In the genomic region with DNA sequence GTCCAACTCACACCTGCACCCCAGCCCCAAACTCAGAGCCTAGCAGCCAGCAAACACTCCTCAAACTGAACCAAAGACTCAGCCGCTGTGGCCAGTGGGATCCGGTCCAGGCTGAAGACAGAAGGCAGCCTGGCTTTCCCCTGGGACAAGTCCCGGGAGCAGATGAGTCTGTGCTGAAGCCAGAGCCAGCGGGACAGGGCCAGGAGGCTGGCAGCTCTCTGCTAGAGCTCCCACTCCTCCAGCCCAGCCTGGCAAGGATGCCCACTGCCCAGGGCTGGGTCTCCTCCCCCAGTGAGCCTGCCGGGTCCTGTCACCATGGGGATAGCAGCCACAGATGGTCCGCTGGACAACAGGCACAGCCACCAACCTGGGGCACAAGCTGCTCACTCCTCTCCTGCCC, we compare ENCODE assay signal across 14 cellular contexts. TPM values are rescaled to one million over a fixed set of nuclear protein-coding genes. Genes with fewer than 3 reads are reported as not detected.
DNase-seq lines count a peak whose midpoint lies in the region; ATAC-seq, FAIRE-seq and TF ChIP-seq lines count a peak whose summit lies in the region.
"Had no signal": no experiment of that assay in that cellular context is flagged by ENCODE, and none has a peak within 500 bp of the region (broad histone marks: within the 10 kb centered on the region; RNA-seq: fewer than 3 reads in every experiment).

No MANE protein-coding gene starts in this region.

- DNase-seq in IMR-90 (no peak), HepG2 (ENCODE audit: low spot score) (no peak), natural killer cell (no peak), NCI-H748 treated with DMSO at 0.1 percent for 48 hours (lab: John Stamatoyannopoulos, UW) (no peak), mesendoderm (no peak)
- DNase-seq in stimulated activated CD4-positive, alpha-beta T cell treated with anti-CD3 and anti-CD28 coated beads, Interleukin-12 subunit alpha, Interleukin-12 subunit beta, amount 100 ng/mL, for 4 hours: no peak
- DNase-seq: activated T-cell treated with anti-CD3 and anti-CD28 coated beads, Interleukin-2, amount 50 U/mL, for 4 hours; DMS153; foreskin keratinocyte; NCI-H2227 treated with DMSO at 0.1 percent for 48 hours; stimulated activated naive B cell treated with anti-CD40 and anti-IgM and Interleukin-4, amounts not matched to agents 10 μg/mL and 1 μg/mL and 100 μg/mL, for 72 hours had no signal

- no peak overlapping the region for H2BK20ac ChIP-seq in IMR-90 (ENCODE audit: low read depth, low read length)

- H3K23ac ChIP-seq in IMR-90 (ENCODE audit: low read depth, low read length) (no peak overlapping the region), mesendoderm (ENCODE audit: low read length) (no peak overlapping the region)

- H3K27me3 Mint-ChIP-seq in natural killer cell (ENCODE audit: low read depth in 2 of 2): no peaks in the 10 kb centered on the region

- H3K36me3 ChIP-seq in IMR-90 (ENCODE audit: control insufficient read depth, insufficient read depth, low read length): no peaks in the 10 kb centered on the region
- no peaks in the 10 kb centered on the region for H3K36me3 ChIP-seq in HepG2 (replicated peaks in 1 of 2; ENCODE audit: control insufficient read depth in 1 of 2, insufficient read depth in 2 of 2, low read length in 2 of 2)
- no peaks in the 10 kb centered on the region for H3K36me3 ChIP-seq in subcutaneous abdominal adipose tissue (ENCODE audit: control insufficient read depth in 5 of 5, insufficient read depth in 5 of 5, low read length in 5 of 5)
- H3K36me3 ChIP-seq in mesendoderm (ENCODE audit: control insufficient read depth, insufficient read depth, low read length): no peaks in the 10 kb centered on the region
- H3K36me3 ChIP-seq: cardiac muscle cell had no signal

- H3K4me1 Mint-ChIP-seq in natural killer cell: peaks cover 9 to 31% of the 10 kb centered on the region in 2 donors

- H4K91ac ChIP-seq in IMR-90 (ENCODE audit: insufficient read depth, low read depth, low read length): peak overlapping the region; percentile 49

- H3K4me3 ChIP-seq in IMR-90 (ENCODE audit: insufficient read depth, low read depth, low read length) (no peak overlapping the region), HepG2 (replicated peaks in 1 of 3; ENCODE audit: insufficient read depth in 1 of 3, low read depth in 2 of 3, low read length in 3 of 3) (no peak overlapping the region), subcutaneous abdominal adipose tissue (ENCODE audit: low read depth in 1 of 5, low read length in 5 of 5) (no peak overlapping the region), mesendoderm (ENCODE audit: low read length) (no peak overlapping the region)
- H3K4me3 ChIP-seq: cardiac muscle cell had no signal

- H2BK5ac ChIP-seq in IMR-90 (ENCODE audit: low read depth, low read length, poor library complexity, severe bottlenecking) (no peak overlapping the region), mesendoderm (ENCODE audit: low read length) (no peak overlapping the region)

- H3K27me3 ChIP-seq in IMR-90 (ENCODE audit: control insufficient read depth, insufficient read depth, low read length) (no peaks in the 10 kb centered on the region), HepG2 (ENCODE audit: control insufficient read depth in 1 of 2, insufficient read depth in 2 of 2, low read length in 2 of 2) (peaks cover 4 to 34% of the 10 kb centered on the region in 2 experiments), subcutaneous abdominal adipose tissue (ENCODE audit: control insufficient read depth in 5 of 5, insufficient read depth in 4 of 5, low read length in 5 of 5) (no peaks in the 10 kb centered on the region), mesendoderm (ENCODE audit: insufficient read depth, low read length, poor library complexity) (no peaks in the 10 kb centered on the region)
- H3K27me3 ChIP-seq: cardiac muscle cell had no signal

- TF ChIP-seq RAD21 in IMR-90 (IDR thresholded peaks at IDR 0.05; ENCODE audit: low read length): no peak
- TF ChIP-seq RAD21 in HepG2 (CRISPR knock-in tag; IDR thresholded peaks at IDR 0.05): no peak

- H3K4me1 ChIP-seq in IMR-90 (ENCODE audit: control insufficient read depth, insufficient read depth, low read length) (peaks cover 21% of the 10 kb centered on the region), HepG2 (ENCODE audit: insufficient read depth, low read length) (peaks cover 6% of the 10 kb centered on the region), subcutaneous abdominal adipose tissue (ENCODE audit: control insufficient read depth in 5 of 5, insufficient read depth in 5 of 5, low read length in 5 of 5) (peaks cover 16 to 48% (median 42%) of the 10 kb centered on the region in 5 donors), mesendoderm (ENCODE audit: control insufficient read depth, low read depth, low read length) (no peaks in the 10 kb centered on the region)
- H3K4me1 ChIP-seq: foreskin keratinocyte had no signal

- H4K8ac ChIP-seq in IMR-90 (ENCODE audit: low read depth in 2 of 2, low read length in 2 of 2): peak overlapping the region; percentile 62 to 70; a peak in 2 of 4 replicates
- no peak overlapping the region for H4K8ac ChIP-seq in mesendoderm (ENCODE audit: low read depth, low read length)

- no peaks in the 10 kb centered on the region; the same call in 1 of the 2 replicates for H3K9me1 ChIP-seq in IMR-90 (ENCODE audit: insufficient read depth, low read length)

- H4K20me1 ChIP-seq in IMR-90 (ENCODE audit: insufficient read depth, low read length) (no peaks in the 10 kb centered on the region; the same call in 1 of the 2 replicates), HepG2 (ENCODE audit: insufficient read depth, low read length) (no peaks in the 10 kb centered on the region)

- TF ChIP-seq EP300 in HepG2 (IDR thresholded peaks at IDR 0.05; ENCODE audit: low read depth in 2 of 2, low read length in 2 of 2) (no peak), HepG2 (CRISPR knock-in tag; IDR thresholded peaks at IDR 0.05; ENCODE audit: borderline replicate concordance) (no peak)

- in situ Hi-C loops in IMR-90 (cut with MboI; ENCODE audit: low sequenced_read_pairs) (no loop called here), HepG2 (cut with HindIII; ENCODE audit: extremely low pct_ligation_motif_present, low pct_unique_long_range_greater_than_20kb) (no loop called here)

- no peaks in the 10 kb centered on the region for H3K9me3 Mint-ChIP-seq in natural killer cell
- H3K9me3 Mint-ChIP-seq: activated T-cell treated with anti-CD3 and anti-CD28 coated beads, Interleukin-2, amount 50 U/mL, for 4 hours; stimulated activated naive B cell treated with anti-CD40 and anti-IgM and Interleukin-4, amounts not matched to agents 10 μg/mL and 1 μg/mL and 100 μg/mL, for 72 hours had no signal

- H2BK15ac ChIP-seq in IMR-90 (ENCODE audit: low read depth, low read length): peak overlapping the region; percentile 50; the same call in 1 of the 3 replicates
- no peak overlapping the region for H2BK15ac ChIP-seq in mesendoderm (replicated peaks; ENCODE audit: low read depth)

- intact Hi-C loops in IMR-90 (cut with micrococcal nuclease): no loop called here
- intact Hi-C loops in HepG2 (cut with micrococcal nuclease; ENCODE audit: unreplicated experiment): no loop called here
- intact Hi-C loops in natural killer cell (cut with micrococcal nuclease): no loop called here

- H2AK5ac ChIP-seq in IMR-90 (ENCODE audit: low read depth, low read length) (no peak overlapping the region), mesendoderm (ENCODE audit: low read length) (no peak overlapping the region)

- no peak for TF ChIP-seq CTCF in IMR-90 (conservative IDR thresholded peaks at IDR 0.05; ENCODE audit: low read depth, low read length)
- TF ChIP-seq CTCF in HepG2 (CRISPR knock-in tag; IDR thresholded peaks at IDR 0.05): no peak
- no peak for TF ChIP-seq CTCF in natural killer cell (IDR thresholded peaks at IDR 0.05)

- H2BK120ac ChIP-seq in IMR-90 (ENCODE audit: low read depth, low read length) (peak overlapping the region; percentile 19; the same call in 1 of the 2 replicates), mesendoderm (ENCODE audit: low read depth, low read length) (no peak overlapping the region)

- dilution Hi-C loops in IMR-90 (cut with HindIII; ENCODE audit: low sequenced_read_pairs, unreplicated experiment): no loop called here

- POLR2A ChIA-PET in IMR-90 (lab: Charles Lee; ENCODE audit: unreplicated experiment) (no interaction called here), HepG2 (lab: Yijun Ruan, JAX) (no interaction called here)

- no peaks in the 10 kb centered on the region for H3K79me2 ChIP-seq in HepG2 (ENCODE audit: insufficient read depth, low read length)
- no peaks in the 10 kb centered on the region for H3K79me2 ChIP-seq in mesendoderm (ENCODE audit: control insufficient read depth, insufficient read depth, low read length)

- no peak overlapping the region for H3K4me3 Mint-ChIP-seq in natural killer cell
- H3K4me3 Mint-ChIP-seq: activated T-cell treated with anti-CD3 and anti-CD28 coated beads, Interleukin-2, amount 50 U/mL, for 4 hours; stimulated activated naive B cell treated with anti-CD40 and anti-IgM and Interleukin-4, amounts not matched to agents 10 μg/mL and 1 μg/mL and 100 μg/mL, for 72 hours had no signal

- H3K18ac ChIP-seq in IMR-90 (ENCODE audit: low read depth, low read length) (no peak overlapping the region; the same call in 1 of the 2 replicates), mesendoderm (ENCODE audit: low read length) (no peak overlapping the region)

- H3K9me3 ChIP-seq in IMR-90 (ENCODE audit: control insufficient read depth, insufficient read depth, low read length): no peaks in the 10 kb centered on the region
- H3K9me3 ChIP-seq in HepG2 (ENCODE audit: low read length): no peaks in the 10 kb centered on the region
- no peaks in the 10 kb centered on the region for H3K9me3 ChIP-seq in subcutaneous abdominal adipose tissue (ENCODE audit: control insufficient read depth in 5 of 5, low read length in 5 of 5)

- BruUV-seq in IMR-90 (replicated peaks; lab: Mats Ljungman, UMichigan) (no TSS peak), HepG2 (replicated peaks; lab: Mats Ljungman, UMichigan) (no TSS peak)

- H3K79me1 ChIP-seq in IMR-90 (ENCODE audit: low read depth in 1 of 2, low read length in 2 of 2) (no peaks in the 10 kb centered on the region), mesendoderm (ENCODE audit: low read length) (no peaks in the 10 kb centered on the region)

- WGBS in IMR-90 (ENCODE audit: extremely low coverage in 2 of 2, insufficient read length in 1 of 2), 2 experiments: 68% methylated on average over 4 of the region's 6 CpGs; no CpG with 5 or more reads in 1 of the 2 experiments
- WGBS in HepG2 (ENCODE audit: low lambda C conversion rate): 10% methylated on average over 4 of the region's 6 CpGs
- no CpG with 5 or more reads among the region's 6 CpGs for WGBS in mesendoderm (ENCODE audit: extremely low coverage, insufficient coverage, low lambda C conversion rate)

- FAIRE-seq in HepG2 (lab: Jason Lieb, UNC): no peak

- peak; percentile 44 for ATAC-seq in IMR-90 (ENCODE audit: low read depth)
- ATAC-seq in HepG2: peak; percentile 43
- no peak for ATAC-seq in natural killer cell
- ATAC-seq: activated T-cell treated with anti-CD3 and anti-CD28 coated beads, Interleukin-2, amount 50 U/mL, for 4 hours; foreskin keratinocyte; stimulated activated naive B cell treated with anti-CD40 and anti-IgM and Interleukin-4, amounts not matched to agents 10 μg/mL and 1 μg/mL and 100 μg/mL, for 72 hours had no signal

- peak overlapping the region; percentile 24 for H2AK9ac ChIP-seq in IMR-90 (replicated peaks; ENCODE audit: low read depth, low read length, poor library complexity)

- H3K56ac ChIP-seq in IMR-90 (ENCODE audit: extremely low read depth, insufficient read depth, low read length) (no peak overlapping the region), mesendoderm (ENCODE audit: low read length) (no peak overlapping the region)

- H3K4me2 ChIP-seq in IMR-90 (ENCODE audit: low read depth, low read length) (no peak overlapping the region), HepG2 (ENCODE audit: low read depth, low read length) (no peak overlapping the region), mesendoderm (ENCODE audit: low read length) (no peak overlapping the region)

- peak overlapping the region; percentile 9; the same call in 1 of the 2 replicates for H3K27ac ChIP-seq in IMR-90 (ENCODE audit: insufficient read depth, low read length)
- peak overlapping the region; percentile 14 for H3K27ac ChIP-seq in cingulate gyrus (ENCODE audit: low read depth, low read length)
- H3K27ac ChIP-seq in HepG2 (ENCODE audit: extremely low read length, insufficient read depth, low read length): no peak overlapping the region
- H3K27ac ChIP-seq in subcutaneous abdominal adipose tissue (ENCODE audit: low read depth, low read length): peak overlapping the region; percentile 32
- H3K27ac ChIP-seq in mesendoderm (ENCODE audit: low read depth, low read length): no peak overlapping the region
- H3K27ac ChIP-seq: cardiac muscle cell, foreskin keratinocyte had no signal

- H3K36me3 Mint-ChIP-seq in natural killer cell: no peaks in the 10 kb centered on the region
- H3K36me3 Mint-ChIP-seq: stimulated activated naive B cell treated with anti-CD40 and anti-IgM and Interleukin-4, amounts not matched to agents 10 μg/mL and 1 μg/mL and 100 μg/mL, for 72 hours had no signal

- TF ChIP-seq POLR2A in IMR-90 (IDR thresholded peaks at IDR 0.05; ENCODE audit: low read depth, low read length): no peak
- TF ChIP-seq POLR2A in HepG2 (IDR thresholded peaks at IDR 0.05; ENCODE audit: insufficient read depth in 1 of 2, low read depth in 2 of 2, low read length in 2 of 2): no peak

- H4K5ac ChIP-seq in IMR-90 (ENCODE audit: low read depth, low read length) (no peak overlapping the region; the same call in 1 of the 2 replicates), mesendoderm (ENCODE audit: low read length) (no peak overlapping the region)

- no peak overlapping the region for H3K27ac Mint-ChIP-seq in natural killer cell
- H3K27ac Mint-ChIP-seq: stimulated activated naive B cell treated with anti-CD40 and anti-IgM and Interleukin-4, amounts not matched to agents 10 μg/mL and 1 μg/mL and 100 μg/mL, for 72 hours had no signal

- H3K9ac ChIP-seq in IMR-90 (ENCODE audit: low read depth, low read length) (no peak overlapping the region), HepG2 (ENCODE audit: insufficient read depth, low read depth, low read length) (no peak overlapping the region), subcutaneous abdominal adipose tissue (ENCODE audit: low read length in 5 of 5) (no peak overlapping the region), mesendoderm (ENCODE audit: low read length) (no peak overlapping the region)

- CTCF ChIA-PET in IMR-90 (lab: Yijun Ruan, JAX) (no interaction called here), HepG2 (lab: Yijun Ruan, JAX; ENCODE audit: low intra/inter-chr PET ratio, low total read pairs) (no interaction called here)

- H3K14ac ChIP-seq in IMR-90 (replicated peaks; ENCODE audit: low read depth, low read length): no peak overlapping the region; the same call in 1 of the 2 replicates

- peak overlapping the region; percentile 80 for H2AFZ ChIP-seq in IMR-90 (replicated peaks; ENCODE audit: low read length, poor library complexity)
- H2AFZ ChIP-seq in HepG2 (ENCODE audit: low read length): no peak overlapping the region

- 0 out of 2 replicates have a peak overlapping the region, but pooled peaks have one; percentile 9 for H3K4ac ChIP-seq in IMR-90 (ENCODE audit: low read depth, low read length)
- H3K4ac ChIP-seq in mesendoderm (ENCODE audit: low read depth, low read length): no peak overlapping the region

RNA-seq across cellular contexts. Expression of a gene that starts 42.9 kb away (rescaled TPM):
- total RNA-seq in IMR-90 (2012; rRNA removed) (7.5 and 8.1 TPM in 2 replicates), HepG2 (2016; rRNA removed; fragmentation: Illumina TruSeq; extraction: Trizol) (19.4 and 27.5 TPM in 2 replicates), natural killer cell (100 to 1,000 TPM in 1 of 3 donors, 10 to 100 TPM in 2; 92.6 to 133 (median 93.4) TPM)
- polyA plus RNA-seq in IMR-90 (2012; rRNA removed) (23.1 and 24.3 TPM in 2 replicates), HepG2 (2011; rRNA removed) (11.6 and 14.2 TPM in 2 replicates)
- polyA plus RNA-seq in IMR-90 (2012; cell fraction: cytosol; rRNA removed): 17.7 and 39.4 TPM in 2 replicates
- 39.7 and 77.7 TPM in 2 replicates for polyA plus RNA-seq in IMR-90 (2012; cell fraction: nucleus; rRNA removed; ENCODE audit: low replicate concordance)
- total RNA-seq in HepG2 (2016; cell fraction: cytosol; rRNA removed; fragmentation: Illumina TruSeq; extraction: Trizol; ENCODE audit: low read depth): 11.8 and 14.1 TPM in 2 replicates
- 18.0 and 27.8 TPM in 2 replicates for total RNA-seq in HepG2 (2016; cell fraction: insoluble cytoplasmic fraction; rRNA removed; fragmentation: Illumina TruSeq; extraction: Trizol)
- 20.5 and 24.3 TPM in 2 replicates for total RNA-seq in HepG2 (2016; cell fraction: membrane; rRNA removed; fragmentation: Illumina TruSeq; extraction: Trizol)
- 29.0 and 30.8 TPM in 2 replicates for total RNA-seq in HepG2 (2016; cell fraction: nucleus; rRNA removed; fragmentation: Illumina TruSeq; extraction: Trizol)
- polyA plus RNA-seq in HepG2 (2011; cell fraction: cytosol; rRNA removed): 10.6 and 15.7 TPM in 2 replicates
- 37.8 and 39.5 TPM in 2 replicates for polyA plus RNA-seq in HepG2 (2011; cell fraction: nucleus; rRNA removed)
- polyA plus RNA-seq in HepG2 (2012): 9.0 and 15.0 TPM in 2 replicates
- polyA plus RNA-seq in HepG2 (2016; cell fraction: cytosol; fragmentation: Illumina TruSeq; extraction: Trizol; ENCODE audit: low read depth): 15.7 and 19.9 TPM in 2 replicates
- polyA plus RNA-seq in HepG2 (2016; cell fraction: insoluble cytoplasmic fraction; fragmentation: Illumina TruSeq; extraction: Trizol; ENCODE audit: low read depth): 27.0 and 28.3 TPM in 2 replicates
- polyA plus RNA-seq in HepG2 (2016; cell fraction: membrane; fragmentation: Illumina TruSeq; extraction: Trizol; ENCODE audit: low read depth): 23.3 and 25.4 TPM in 2 replicates
- polyA plus RNA-seq in HepG2 (2016; cell fraction: nucleus; fragmentation: Illumina TruSeq; extraction: Trizol; ENCODE audit: insufficient read depth, low read depth): 52.2 and 53.0 TPM in 2 replicates
- 23.9 and 28.6 TPM in 2 replicates for polyA minus RNA-seq in HepG2 (2011; rRNA and poly(A)+ RNA removed; ENCODE audit: low replicate concordance)
- polyA minus RNA-seq in HepG2 (2011; cell fraction: cytosol; rRNA and poly(A)+ RNA removed): 6.8 and 9.5 TPM in 2 replicates
- 24.1 and 24.2 TPM in 2 replicates for polyA minus RNA-seq in HepG2 (2011; cell fraction: nucleus; rRNA and poly(A)+ RNA removed)
- 9.1 TPM for polyA plus RNA-seq in mesendoderm (2013, experiment 1 of 2)
- 9.0 TPM for polyA plus RNA-seq in mesendoderm (2013, experiment 2 of 2)

Comparison
In these comparisons a context has a peak if more than half of its experiments do, and no peak if none do; other contexts are left out.
1. ATAC-seq: peak in IMR-90 (single experiment) and HepG2 (single experiment); none in natural killer cell (0 of 3).
2. H3K27ac ChIP-seq: peak in IMR-90 (single experiment), cingulate gyrus (single experiment) and subcutaneous abdominal adipose tissue (single experiment); none in HepG2 (single experiment) and mesendoderm (single experiment).